In the genomic region with DNA sequence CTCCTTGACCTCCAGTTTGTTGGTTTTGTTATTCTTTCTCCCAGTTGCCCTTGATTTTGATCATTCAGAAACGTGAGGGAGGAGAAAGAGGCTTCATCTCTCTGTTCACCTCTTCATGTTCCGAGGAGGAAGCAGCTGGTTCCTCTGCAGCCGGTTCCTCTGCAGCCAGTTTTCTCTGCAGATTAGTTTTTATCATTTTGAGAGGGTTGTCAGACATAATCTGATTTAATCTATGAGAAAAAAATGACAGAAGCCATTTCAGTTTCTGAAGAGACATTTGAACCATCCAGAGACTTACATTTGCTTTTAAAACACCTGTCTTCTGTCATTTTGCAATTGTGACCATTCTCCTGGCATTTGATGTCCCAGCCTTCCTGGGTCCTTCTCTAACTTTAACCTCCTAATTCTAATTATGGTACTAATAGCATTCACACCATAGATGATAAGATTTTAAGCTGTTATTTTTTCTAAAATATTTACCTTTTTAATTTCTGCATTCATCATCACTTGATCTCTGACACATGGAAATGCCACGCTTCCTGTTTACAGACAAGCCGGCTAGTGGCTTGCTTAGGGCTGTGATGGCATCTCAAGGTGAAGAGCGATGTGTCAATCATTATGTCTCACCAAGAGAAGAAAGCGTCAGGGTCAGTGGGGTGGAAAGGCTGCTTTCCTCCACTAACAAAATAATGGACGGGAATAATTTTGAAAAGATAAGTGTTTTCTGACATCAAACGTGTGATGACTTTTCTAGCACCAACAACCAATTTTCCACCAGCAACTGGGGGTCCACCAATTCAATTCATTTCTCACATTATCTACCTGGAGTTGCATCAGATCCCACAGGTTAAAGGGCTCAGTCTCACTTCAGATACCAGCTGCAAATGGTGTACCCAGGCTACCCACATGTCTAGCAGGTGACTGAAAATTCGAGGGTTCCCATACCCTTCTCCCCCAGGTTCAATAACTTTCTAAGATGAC, we compare ENCODE assay signal across 1 cellular context.
TF ChIP-seq lines count a peak whose summit lies in the region.

No MANE protein-coding gene starts in this region.

TF ChIP-seq in SK-N-SH, 30 proteins besides CTCF, POLR2A, EP300 and RAD21 (continued from another document):
- TF ChIP-seq, protein P1, sequence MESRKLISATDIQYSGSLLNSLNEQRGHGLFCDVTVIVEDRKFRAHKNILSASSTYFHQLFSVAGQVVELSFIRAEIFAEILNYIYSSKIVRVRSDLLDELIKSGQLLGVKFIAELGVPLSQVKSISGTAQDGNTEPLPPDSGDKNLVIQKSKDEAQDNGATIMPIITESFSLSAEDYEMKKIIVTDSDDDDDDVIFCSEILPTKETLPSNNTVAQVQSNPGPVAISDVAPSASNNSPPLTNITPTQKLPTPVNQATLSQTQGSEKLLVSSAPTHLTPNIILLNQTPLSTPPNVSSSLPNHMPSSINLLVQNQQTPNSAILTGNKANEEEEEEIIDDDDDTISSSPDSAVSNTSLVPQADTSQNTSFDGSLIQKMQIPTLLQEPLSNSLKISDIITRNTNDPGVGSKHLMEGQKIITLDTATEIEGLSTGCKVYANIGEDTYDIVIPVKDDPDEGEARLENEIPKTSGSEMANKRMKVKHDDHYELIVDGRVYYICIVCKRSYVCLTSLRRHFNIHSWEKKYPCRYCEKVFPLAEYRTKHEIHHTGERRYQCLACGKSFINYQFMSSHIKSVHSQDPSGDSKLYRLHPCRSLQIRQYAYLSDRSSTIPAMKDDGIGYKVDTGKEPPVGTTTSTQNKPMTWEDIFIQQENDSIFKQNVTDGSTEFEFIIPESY (IDR thresholded peaks at IDR 0.05; ENCODE audit: borderline replicate concordance, low read depth), result no peak
- TF ChIP-seq NRF1 (IDR thresholded peaks at IDR 0.05; ENCODE audit: low read depth, low read length), result no peak
